Comparison of ENCODE assay signal across 8 cellular contexts in the genomic region with DNA sequence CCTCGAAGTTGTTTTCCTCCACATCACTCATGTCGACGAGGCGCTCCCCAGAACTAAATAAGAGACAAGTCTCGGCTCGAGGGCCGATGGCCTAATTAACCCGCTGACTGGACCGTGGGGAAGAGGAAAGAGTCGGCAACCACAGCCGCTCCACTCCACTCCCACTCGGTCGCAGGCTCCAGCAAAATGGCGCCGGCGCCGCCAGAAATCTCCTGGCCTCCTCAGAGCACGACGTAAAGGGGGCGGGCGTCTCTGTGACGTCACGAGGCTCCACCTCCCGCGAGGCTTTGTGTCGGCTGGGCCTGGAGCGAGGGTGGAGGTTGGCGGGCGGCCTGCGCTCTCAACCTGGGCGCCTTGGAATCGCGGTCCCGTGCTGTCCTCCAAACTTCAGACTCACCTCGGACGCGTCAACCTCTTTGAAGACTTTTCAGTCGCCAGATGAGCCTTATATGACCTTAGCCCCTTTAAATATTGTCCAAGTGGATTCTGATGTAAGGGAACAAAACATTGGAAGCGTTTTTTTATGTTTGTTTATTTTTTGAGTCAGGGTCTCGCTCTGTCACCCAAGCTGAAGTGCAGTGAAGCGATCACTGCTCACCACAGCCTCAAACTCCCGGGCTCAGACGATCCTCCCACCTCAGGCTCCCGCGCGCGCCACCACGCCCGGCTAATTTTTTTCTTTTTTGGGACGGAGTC. TPM values are rescaled to one million over a fixed set of nuclear protein-coding genes. Genes with fewer than 3 reads are reported as not detected.
DNase-seq lines count a peak whose midpoint lies in the region; TF ChIP-seq lines count a peak whose summit lies in the region.

A gene (minus strand): TSS at position 188 of the 696 bp plus-strand sequence. CDS start 157 bp downstream, at position 31.

- peak; percentile 61 for DNase-seq in GM04503 (ENCODE audit: low read depth)
- peak; percentile 78 for DNase-seq in HFF-Myc (ENCODE audit: extremely low read depth, low read depth)
- DNase-seq in MV-4-11 (lab: John Stamatoyannopoulos, UW), result peak; percentile 88
- peak; percentile 99 for DNase-seq in SJSA1 (ENCODE audit: low read depth in 1 of 2, low spot score in 2 of 2)
- peak; percentile 89 to 97 (median 93) for DNase-seq in activated naive CD4-positive, alpha-beta T cell (lab: John Stamatoyannopoulos, UW)
- DNase-seq in foreskin fibroblast, result peak; percentile 90 to 98
- peak; percentile 97 for DNase-seq in neural progenitor cell (ENCODE audit: low spot score)

- peaks cover 2% of the 10 kb centered on the region for H3K9me3 Mint-ChIP-seq in neural progenitor cell

- TF ChIP-seq CTCF in HFF-Myc (IDR thresholded peaks at IDR 0.05; ENCODE audit: low read depth, low read length, missing control alignments), result no peak
- TF ChIP-seq CTCF in foreskin fibroblast (IDR thresholded peaks at IDR 0.05; ENCODE audit: low read depth, low read length), result no peak
- no peak for TF ChIP-seq CTCF in neural progenitor cell (IDR thresholded peaks at IDR 0.05)

- H3K4me3 Mint-ChIP-seq in neural progenitor cell, result peak within 1 kb of the TSS; percentile 92

- peaks cover 45% of the 10 kb centered on the region for H4K20me1 ChIP-seq in neural progenitor cell (ENCODE audit: low read depth)

- H3K9me3 ChIP-seq in SJSA1 (replicated peaks) (no peaks in the 10 kb centered on the region), neural progenitor cell (ENCODE audit: low read depth) (no peaks in the 10 kb centered on the region), stomach smooth muscle (ENCODE audit: control insufficient read depth in 2 of 2, low read length in 2 of 2) (no peaks in the 10 kb centered on the region)

- H2AFZ ChIP-seq in neural progenitor cell (replicated peaks), result peak within 1 kb of the TSS; percentile 74

- H3K4me2 ChIP-seq in neural progenitor cell, result peak within 1 kb of the TSS; percentile 77

- peak within 1 kb of the TSS; percentile 100 for H3K9ac ChIP-seq in neural progenitor cell
- H3K9ac ChIP-seq in stomach smooth muscle (ENCODE audit: low read length in 2 of 2), result peak within 1 kb of the TSS; percentile 99 to 100

- H3K36me3 ChIP-seq in SJSA1 (peaks cover 34% of the 10 kb centered on the region), neural progenitor cell (no peaks in the 10 kb centered on the region), stomach smooth muscle (ENCODE audit: control insufficient read depth in 2 of 2, insufficient read depth in 2 of 2, low read length in 2 of 2) (no peaks in the 10 kb centered on the region)

- peaks cover 20% of the 10 kb centered on the region for H3K36me3 Mint-ChIP-seq in neural progenitor cell

- peaks cover 32% of the 10 kb centered on the region for H3K4me1 Mint-ChIP-seq in neural progenitor cell

- H3K27me3 Mint-ChIP-seq in neural progenitor cell (ENCODE audit: insufficient read depth, low read depth), result peaks cover 4% of the 10 kb centered on the region

- peak within 1 kb of the TSS; percentile 96 for H3K27ac ChIP-seq in SJSA1
- peak within 1 kb of the TSS; percentile 96 for H3K27ac ChIP-seq in neural progenitor cell
- peak within 1 kb of the TSS; percentile 98 for H3K27ac ChIP-seq in stomach smooth muscle (ENCODE audit: low read length)

- H3K79me2 ChIP-seq in neural progenitor cell (ENCODE audit: low read depth), result peaks cover 59% of the 10 kb centered on the region

- H3K4me3 ChIP-seq in HFF-Myc (replicated peaks; ENCODE audit: low read depth, low read length) (peak within 1 kb of the TSS; percentile 79), SJSA1 (peak within 1 kb of the TSS; percentile 87), foreskin fibroblast (ENCODE audit: low read depth in 1 of 2, low read length in 2 of 2) (peak within 1 kb of the TSS; percentile 93 to 100), neural progenitor cell (peak within 1 kb of the TSS; percentile 95), stomach smooth muscle (ENCODE audit: low read length in 2 of 2) (peak within 1 kb of the TSS; percentile 97 to 99)

- H3K27ac Mint-ChIP-seq in neural progenitor cell, result peak within 1 kb of the TSS; percentile 100

- H3K27me3 ChIP-seq in SJSA1 (replicated peaks), result no peaks in the 10 kb centered on the region
- no peaks in the 10 kb centered on the region for H3K27me3 ChIP-seq in neural progenitor cell
- no peaks in the 10 kb centered on the region for H3K27me3 ChIP-seq in stomach smooth muscle (ENCODE audit: control insufficient read depth in 1 of 2, insufficient read depth in 2 of 2, low read length in 2 of 2)

- H3F3A ChIP-seq in neural progenitor cell (ENCODE audit: low read depth), result peaks cover 15% of the 10 kb centered on the region

- H3K4me1 ChIP-seq in SJSA1 (replicated peaks) (peaks cover 20% of the 10 kb centered on the region), neural progenitor cell (peaks cover 25% of the 10 kb centered on the region), stomach smooth muscle (ENCODE audit: control insufficient read depth, insufficient read depth, low read length) (peaks cover 9% of the 10 kb centered on the region)

RNA-seq across cellular contexts. Expression of the gene that starts here (rescaled TPM):
- 21.1 and 29.0 TPM in 2 replicates for total RNA-seq in SJSA1 (2014; rRNA removed; shearing (Covaris generic))
- total RNA-seq in neural progenitor cell (ENCODE audit: low replicate concordance), result 81.9 and 126 TPM in 2 replicates

Comparison
In these comparisons a context has a peak if more than half of its experiments do, and no peak if none do; other contexts are left out.
1. Peak in every context shown above with its lines: DNase-seq, H3K4me3 ChIP-seq and H3K27ac ChIP-seq.